Comparison of ENCODE assay signal across 10 cellular contexts in genomic region chr2:80256396-80257167, GRCh38. TPM values are rescaled to one million over a fixed set of nuclear protein-coding genes. Genes with fewer than 3 reads are reported as not detected.
DNase-seq lines count a peak whose midpoint lies in the region; ATAC-seq and TF ChIP-seq lines count a peak whose summit lies in the region.
"Had no signal": no experiment of that assay in that cellular context is flagged by ENCODE, and none has a peak within 500 bp of the region (broad histone marks: within the 10 kb centered on the region; RNA-seq: fewer than 3 reads in every experiment).

No MANE protein-coding gene starts in this region.

- CTCF ChIA-PET in AG04450 (lab: Charles Lee), result interaction anchor here (1.0 to 1.5 kb wide), 3 partner anchors 243 to 246 kb away, joined by 8 to 12 read pairs (median 8); no protein-coding TSS in a partner anchor
- CTCF ChIA-PET in RWPE1 (lab: Yijun Ruan, JAX), result interaction anchor here (0.9 to 1.2 kb wide), 2 partner anchors 17 to 18 kb away, joined by 3 to 7 read pairs; no protein-coding TSS in a partner anchor

- no peaks in the 10 kb centered on the region for H4K20me1 ChIP-seq in GM23248 (ENCODE audit: insufficient read depth)

- POLR2A ChIA-PET in AG04450 (lab: Yijun Ruan, JAX), result no interaction called here
- POLR2A ChIA-PET in RWPE1 (lab: Yijun Ruan, JAX; ENCODE audit: low non-redundant PET), result no interaction called here

- H3K9me3 ChIP-seq in AG04450 (ENCODE audit: control insufficient read depth, insufficient read depth, low read length) (no peaks in the 10 kb centered on the region), GM23248 (ENCODE audit: low read depth) (no peaks in the 10 kb centered on the region)
- H3K9me3 ChIP-seq: SJSA1, upper lobe of left lung had no signal

- 29 to 41% methylated on average over 9 of the region's 9 CpGs for WGBS in GM23248 (ENCODE audit: low coverage in 1 of 2, low lambda C conversion rate in 2 of 2, missing lambda C conversion rate in 2 of 2), 2 experiments

- in situ Hi-C loops in GM23248 (cut with MboI), result no loop called here

- no peak for ATAC-seq in stimulated activated naive CD8-positive, alpha-beta T cell treated with anti-CD3 and anti-CD28 coated beads, Interleukin-15, Interleukin-2, amounts not matched to agents 100 U/mL and 50 U/mL, for 24 hours
- ATAC-seq in HG02642 (IDR thresholded peaks at IDR 0.05; ENCODE audit: poor library complexity, unreplicated experiment), result no peak

- DNase-seq in AG04450 (ENCODE audit: low read depth, low spot score), result no peak
- DNase-seq in GM23248, result peak; percentile 56
- peak; percentile 11 for DNase-seq in RWPE1 (ENCODE audit: low spot score)
- DNase-seq in iPS-NIHi11 (ENCODE audit: low spot score), result peak; percentile 28
- no peak for DNase-seq in epidermal melanocyte (ENCODE audit: insufficient read length, low spot score)
- DNase-seq in stimulated activated CD4-positive, alpha-beta T cell treated with anti-CD3 and anti-CD28 coated beads, Interleukin-15, amount 100 ng/mL, for 24 hours, result no peak
- no peak for DNase-seq in stimulated activated naive CD8-positive, alpha-beta T cell treated with anti-CD3 and anti-CD28 coated beads, Interleukin-15, Interleukin-2, amounts not matched to agents 100 U/mL and 50 U/mL, for 24 hours

- H3K79me2 ChIP-seq in GM23248 (ENCODE audit: insufficient read depth), result no peaks in the 10 kb centered on the region

- H3K4me3 ChIP-seq in AG04450 (ENCODE audit: low read depth, low read length) (no peak overlapping the region), GM23248 (no peak overlapping the region)
- H3K4me3 ChIP-seq: SJSA1, upper lobe of left lung had no signal

- H3K36me3 ChIP-seq in GM23248 (ENCODE audit: low read depth), result no peaks in the 10 kb centered on the region
- H3K36me3 ChIP-seq: SJSA1, upper lobe of left lung had no signal

- no peaks in the 10 kb centered on the region for H3K9me2 ChIP-seq in GM23248 (ENCODE audit: insufficient read depth)

- no peaks in the 10 kb centered on the region for H3F3A ChIP-seq in GM23248 (ENCODE audit: insufficient read depth)

- no peak overlapping the region for H2AFZ ChIP-seq in GM23248

- H3K27me3 ChIP-seq in AG04450 (ENCODE audit: control insufficient read depth, insufficient read depth, low read length) (no peaks in the 10 kb centered on the region), GM23248 (replicated peaks; ENCODE audit: insufficient read depth) (no peaks in the 10 kb centered on the region; the same call in 1 of the 2 replicates)
- H3K27me3 ChIP-seq: SJSA1, upper lobe of left lung had no signal

- H3K4me2 ChIP-seq in GM23248 (ENCODE audit: unreplicated experiment), result no peak overlapping the region

- no peak overlapping the region for H3K9ac ChIP-seq in GM23248

- TF ChIP-seq CTCF in AG04450 (IDR thresholded peaks at IDR 0.05; ENCODE audit: low read depth, low read length) (peak; percentile 52), RWPE1 (conservative IDR thresholded peaks at IDR 0.05; ENCODE audit: low read depth) (no peak)

- H3K27ac ChIP-seq in AG04450 (ENCODE audit: low read depth, low read length), result no peak overlapping the region
- no peak overlapping the region for H3K27ac ChIP-seq in GM23248
- H3K27ac ChIP-seq in RWPE1, result no peak overlapping the region
- H3K27ac ChIP-seq: SJSA1, upper lobe of left lung had no signal

- no peaks in the 10 kb centered on the region for H3K4me1 ChIP-seq in GM23248 (ENCODE audit: insufficient read depth)
- H3K4me1 ChIP-seq: SJSA1 had no signal

RNA-seq across cellular contexts. Expression of gene LRRTM1, which starts 48.0 kb away (rescaled TPM):
- polyA plus RNA-seq in AG04450 (2011; rRNA removed), result not detected in 2 replicates
- not detected in 2 replicates for polyA minus RNA-seq in AG04450 (2011; rRNA and poly(A)+ RNA removed)
- not detected in 2 replicates for total RNA-seq in GM23248 (2014; rRNA removed; shearing (Covaris generic))
- not detected in 2 replicates for polyA plus RNA-seq in GM23248 (2016; fragmentation: Nextera tagmentation; extraction: Ambion mirVana)
- total RNA-seq: SJSA1 had no signal

Comparison
In these comparisons a context has a peak if more than half of its experiments do, and no peak if none do; other contexts are left out.
1. DNase-seq: peak in GM23248 (single experiment), RWPE1 (single experiment) and iPS-NIHi11 (single experiment); none in AG04450 (single experiment), epidermal melanocyte (single experiment), stimulated activated CD4-positive, alpha-beta T cell treated with anti-CD3 and anti-CD28 coated beads, Interleukin-15, amount 100 ng/mL, for 24 hours (single experiment) and stimulated activated naive CD8-positive, alpha-beta T cell treated with anti-CD3 and anti-CD28 coated beads, Interleukin-15, Interleukin-2, amounts not matched to agents 100 U/mL and 50 U/mL, for 24 hours (single experiment).